Comparison of ENCODE assay signal across 12 cellular contexts in the genomic region with DNA sequence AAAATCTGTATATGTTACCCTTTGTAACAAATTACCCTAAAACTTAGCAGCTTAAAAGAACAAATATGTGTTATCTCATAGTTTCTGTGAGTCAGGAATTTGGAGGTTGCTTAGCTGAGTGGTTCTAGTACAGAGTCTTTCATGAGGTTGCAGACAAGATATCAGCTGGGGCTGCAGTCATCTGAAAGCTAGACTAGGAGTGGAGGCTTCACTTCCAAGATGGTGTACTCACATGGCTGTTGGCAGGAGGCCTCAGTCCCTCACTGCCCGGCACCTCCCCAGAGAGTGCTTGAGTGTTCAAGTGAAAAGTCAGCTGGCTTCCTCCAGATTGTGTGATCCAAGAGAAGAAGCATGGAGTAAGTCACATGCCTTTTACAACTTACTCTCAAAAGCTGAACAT. TPM values are rescaled to one million over a fixed set of nuclear protein-coding genes. Genes with fewer than 3 reads are reported as not detected.
DNase-seq lines count a peak whose midpoint lies in the region; TF ChIP-seq lines count a peak whose summit lies in the region.
"Had no signal": no experiment of that assay in that cellular context is flagged by ENCODE, and none has a peak within 500 bp of the region (broad histone marks: within the 10 kb centered on the region; RNA-seq: fewer than 3 reads in every experiment).

No MANE protein-coding gene starts in this region.

- no CpG with 5 or more reads among the region's 1 CpG for WGBS in mesendoderm (ENCODE audit: extremely low coverage, insufficient coverage, low lambda C conversion rate)

- H3K23ac ChIP-seq in mesendoderm (ENCODE audit: low read length) = no peak overlapping the region

- no peak for TF ChIP-seq CTCF in fibroblast of lung (conservative IDR thresholded peaks at IDR 0.05 in 1 of 2, IDR thresholded peaks at IDR 0.05 in 1 of 2; ENCODE audit: low read depth in 1 of 2, low read length in 2 of 2)
- no peak for TF ChIP-seq CTCF in RWPE1 (conservative IDR thresholded peaks at IDR 0.05; ENCODE audit: low read depth)

- no peaks in the 10 kb centered on the region for H4K20me1 ChIP-seq in fibroblast of lung (ENCODE audit: control insufficient read depth, extremely low read depth, insufficient read depth, low read length)

- H3K27me3 ChIP-seq in fibroblast of lung (ENCODE audit: control insufficient read depth, insufficient read depth, low read length) (no peaks in the 10 kb centered on the region), mesendoderm (ENCODE audit: insufficient read depth, low read length, poor library complexity) (no peaks in the 10 kb centered on the region)

- H2BK15ac ChIP-seq in mesendoderm (replicated peaks; ENCODE audit: low read depth) = no peak overlapping the region

- H4K8ac ChIP-seq in mesendoderm (ENCODE audit: low read depth, low read length) = no peak overlapping the region

- no peaks in the 10 kb centered on the region for H3K79me1 ChIP-seq in mesendoderm (ENCODE audit: low read length)

- H2AK5ac ChIP-seq in mesendoderm (ENCODE audit: low read length) = no peak overlapping the region

- H4K5ac ChIP-seq in mesendoderm (ENCODE audit: low read length) = no peak overlapping the region

- no peak overlapping the region for H3K27ac ChIP-seq in fibroblast of lung (ENCODE audit: insufficient read depth, low read length)
- H3K27ac ChIP-seq in mesendoderm (ENCODE audit: low read depth, low read length) = no peak overlapping the region
- H3K27ac ChIP-seq in RWPE1 = no peak overlapping the region

- H3K79me2 ChIP-seq in fibroblast of lung (ENCODE audit: control insufficient read depth, insufficient read depth, low read length) (no peaks in the 10 kb centered on the region), mesendoderm (ENCODE audit: control insufficient read depth, insufficient read depth, low read length) (no peaks in the 10 kb centered on the region)

- DNase-seq in AG08396 (ENCODE audit: low spot score) = peak; percentile 16
- DNase-seq in LHCN-M2 (ENCODE audit: low read depth) = peak; percentile 49
- peak; percentile 35 to 72 for DNase-seq in fibroblast of lung (ENCODE audit: low read depth in 2 of 2)
- DNase-seq in mucosa of gallbladder (ENCODE audit: low spot score) = peak; percentile 29
- no peak for DNase-seq in NOMO-1 treated with DMSO at 0.1 percent for 48 hours (lab: John Stamatoyannopoulos, UW; ENCODE audit: unreplicated experiment)
- DNase-seq in mesendoderm = no peak
- DNase-seq in RWPE1 (ENCODE audit: low spot score) = no peak
- DNase-seq in activated CD4-positive, alpha-beta T cell treated with anti-CD3 and anti-CD28 coated beads for 48 hours = no peak
- DNase-seq: CD4-positive, CD25-positive, alpha-beta regulatory T cell; effector CD4-positive, alpha-beta T cell; NCI-H2227 treated with DMSO at 0.1 percent for 48 hours; SIG-M5 had no signal

- no peak overlapping the region for H3K56ac ChIP-seq in mesendoderm (ENCODE audit: low read length)

- H3K4me2 ChIP-seq in fibroblast of lung (ENCODE audit: extremely low read depth, insufficient read depth, low read length) (no peak overlapping the region), mesendoderm (ENCODE audit: low read length) (no peak overlapping the region)

- H3K18ac ChIP-seq in mesendoderm (ENCODE audit: low read length) = no peak overlapping the region

- H3K9ac ChIP-seq in fibroblast of lung (ENCODE audit: insufficient read depth, low read length) (no peak overlapping the region), mesendoderm (ENCODE audit: low read length) (no peak overlapping the region)

- CTCF ChIA-PET in RWPE1 (lab: Yijun Ruan, JAX) = interaction anchor here (0.7 to 0.9 kb wide), 3 partner anchors 13 to 218 kb away, joined by 3 to 5 read pairs (median 4); no protein-coding TSS in a partner anchor

- H3K4me1 ChIP-seq in fibroblast of lung (ENCODE audit: control insufficient read depth, extremely low read depth, insufficient read depth, low read length) = peaks cover 3% of the 10 kb centered on the region
- H3K4me1 ChIP-seq in mesendoderm (ENCODE audit: control insufficient read depth, low read depth, low read length) = no peaks in the 10 kb centered on the region

- POLR2A ChIA-PET in RWPE1 (lab: Yijun Ruan, JAX; ENCODE audit: low non-redundant PET) = no interaction called here

- H3K4me3 ChIP-seq in fibroblast of lung (replicated peaks in 1 of 4; ENCODE audit: control extremely low read depth in 1 of 4, insufficient read depth in 1 of 4, low read depth in 3 of 4, low read length in 4 of 4) (no peak overlapping the region), mesendoderm (ENCODE audit: low read length) (no peak overlapping the region)

- H2BK120ac ChIP-seq in mesendoderm (ENCODE audit: low read depth, low read length) = no peak overlapping the region

- no peaks in the 10 kb centered on the region for H3K36me3 ChIP-seq in fibroblast of lung (ENCODE audit: control insufficient read depth, insufficient read depth, low read length)
- H3K36me3 ChIP-seq in mesendoderm (ENCODE audit: control insufficient read depth, insufficient read depth, low read length) = no peaks in the 10 kb centered on the region

- H3K9me3 ChIP-seq in fibroblast of lung (ENCODE audit: control insufficient read depth, insufficient read depth, low read depth, low read length) = no peaks in the 10 kb centered on the region

- H2AFZ ChIP-seq in fibroblast of lung (ENCODE audit: low read length) = no peak overlapping the region

- no peak overlapping the region for H2BK5ac ChIP-seq in mesendoderm (ENCODE audit: low read length)

- H3K4ac ChIP-seq in mesendoderm (ENCODE audit: low read depth, low read length) = no peak overlapping the region

RNA-seq across cellular contexts. Expression of a gene that starts 16.9 kb away (rescaled TPM):
- total RNA-seq in LHCN-M2 (2014; rRNA removed) (43.6 and 54.2 TPM in 2 replicates), fibroblast of lung (24.6 and 33.1 TPM in 2 replicates), mucosa of gallbladder (69.5 TPM)
- polyA plus RNA-seq in LHCN-M2 (2012) = 30.2 TPM
- 21.6 and 23.2 TPM in 2 replicates for polyA plus RNA-seq in fibroblast of lung
- polyA plus RNA-seq in fibroblast of lung (2012) = 31.1 and 32.0 TPM in 2 replicates
- polyA minus RNA-seq in fibroblast of lung (ENCODE audit: low replicate concordance) = 9.0 and 9.3 TPM in 2 replicates
- polyA plus RNA-seq in mesendoderm (2013, experiment 1 of 2) = 81.7 TPM
- polyA plus RNA-seq in mesendoderm (2013, experiment 2 of 2) = 83.4 TPM

RNA-seq across cellular contexts. Expression of a gene that starts 42.9 kb away (rescaled TPM):
- total RNA-seq in LHCN-M2 (2014; rRNA removed) (14.3 and 17.5 TPM in 2 replicates), fibroblast of lung (6.9 and 7.3 TPM in 2 replicates), mucosa of gallbladder (12.7 TPM)
- polyA plus RNA-seq in LHCN-M2 (2012) = 4.4 TPM
- polyA plus RNA-seq in fibroblast of lung = 2.8 and 3.3 TPM in 2 replicates
- 2.1 and 3.4 TPM in 2 replicates for polyA plus RNA-seq in fibroblast of lung (2012)
- 1.9 and 5.3 TPM in 2 replicates for polyA minus RNA-seq in fibroblast of lung (ENCODE audit: low replicate concordance)
- polyA plus RNA-seq in mesendoderm (2013, experiment 1 of 2) = 5.5 TPM
- polyA plus RNA-seq in mesendoderm (2013, experiment 2 of 2) = 5.2 TPM

Comparison
In these comparisons a context has a peak if more than half of its experiments do, and no peak if none do; other contexts are left out.
1. DNase-seq: peak in AG08396 (single experiment), LHCN-M2 (single experiment), fibroblast of lung (2 of 2) and mucosa of gallbladder (single experiment); none in NOMO-1 treated with DMSO at 0.1 percent for 48 hours (single experiment), mesendoderm (single experiment), RWPE1 (single experiment) and activated CD4-positive, alpha-beta T cell treated with anti-CD3 and anti-CD28 coated beads for 48 hours (single experiment).